In genomic region chr6:108635505-108636226, GRCh38 we compare ENCODE assay signal across 11 cellular contexts.
DNase-seq lines count a peak whose midpoint lies in the region; ATAC-seq, FAIRE-seq and TF ChIP-seq lines count a peak whose summit lies in the region.
"Had no signal": no experiment of that assay in that cellular context is flagged by ENCODE, and none has a peak within 500 bp of the region (broad histone marks: within the 10 kb centered on the region; RNA-seq: fewer than 3 reads in every experiment).

No MANE protein-coding gene starts in this region.

- TF ChIP-seq RAD21 in HepG2 (CRISPR knock-in tag; IDR thresholded peaks at IDR 0.05): no peak

- H3K9ac ChIP-seq in HepG2 (ENCODE audit: insufficient read depth, low read depth, low read length): no peak overlapping the region
- H3K9ac ChIP-seq: BLaER1 had no signal

- no peaks in the 10 kb centered on the region for H3K36me3 Mint-ChIP-seq in activated B cell treated with CpG ODN at 0.5 μM for 24 hours (ENCODE audit: low read depth)

- POLR2A ChIA-PET in HepG2 (lab: Yijun Ruan, JAX): no interaction called here
- POLR2A ChIA-PET in activated B cell treated with CpG ODN at 0.5 μM for 24 hours (lab: Charles Lee): no interaction called here

- peaks cover 28% of the 10 kb centered on the region for H3K4me1 Mint-ChIP-seq in activated B cell treated with CpG ODN at 0.5 μM for 24 hours

- H3K27me3 ChIP-seq in right lobe of liver (no peaks in the 10 kb centered on the region), HepG2 (ENCODE audit: control insufficient read depth in 1 of 2, insufficient read depth in 2 of 2, low read length in 2 of 2) (no peaks in the 10 kb centered on the region), upper lobe of right lung (no peaks in the 10 kb centered on the region)
- H3K27me3 ChIP-seq: BLaER1 had no signal

- no peak for TF ChIP-seq CTCF in right lobe of liver (IDR thresholded peaks at IDR 0.05)
- no peak for TF ChIP-seq CTCF in HepG2 (CRISPR knock-in tag; IDR thresholded peaks at IDR 0.05)
- TF ChIP-seq CTCF in activated B cell treated with CpG ODN at 0.5 μM for 24 hours (IDR thresholded peaks at IDR 0.05): no peak
- TF ChIP-seq CTCF in upper lobe of right lung (IDR thresholded peaks at IDR 0.05): no peak

- intact Hi-C loops in right lobe of liver (cut with DNase I): no loop called here
- intact Hi-C loops in HepG2 (cut with micrococcal nuclease; ENCODE audit: unreplicated experiment): no loop called here
- intact Hi-C loops in activated B cell treated with CpG ODN at 0.5 μM for 24 hours (cut with micrococcal nuclease): no loop called here
- intact Hi-C loops in upper lobe of right lung (cut with DNase I): no loop called here

- in situ Hi-C loops in HepG2 (cut with HindIII; ENCODE audit: extremely low pct_ligation_motif_present, low pct_unique_long_range_greater_than_20kb): no loop called here

- H3K27me3 Mint-ChIP-seq in activated B cell treated with CpG ODN at 0.5 μM for 24 hours: no peaks in the 10 kb centered on the region
- H3K27me3 Mint-ChIP-seq: activated naive CD8-positive, alpha-beta T cell had no signal

- no peaks in the 10 kb centered on the region for H3K36me3 ChIP-seq in right lobe of liver
- H3K36me3 ChIP-seq in HepG2 (replicated peaks in 1 of 2; ENCODE audit: control insufficient read depth in 1 of 2, insufficient read depth in 2 of 2, low read length in 2 of 2): 0 out of 5 replicates have a peak, but pooled peaks cover 0 to 2% of the 10 kb centered on the region in 2 experiments
- no peaks in the 10 kb centered on the region for H3K36me3 ChIP-seq in upper lobe of right lung
- H3K36me3 ChIP-seq: BLaER1 had no signal

- no peak overlapping the region for H3K4me2 ChIP-seq in HepG2 (ENCODE audit: low read depth, low read length)
- H3K4me2 ChIP-seq: BLaER1 had no signal

- peaks cover 58% of the 10 kb centered on the region for H4K20me1 ChIP-seq in HepG2 (ENCODE audit: insufficient read depth, low read length)

- H3K9me3 Mint-ChIP-seq in activated B cell treated with CpG ODN at 0.5 μM for 24 hours: no peaks in the 10 kb centered on the region

- BruUV-seq in HepG2 (replicated peaks; lab: Mats Ljungman, UMichigan): no TSS peak

- peak; percentile 16 to 54 (median 45) for ATAC-seq in right lobe of liver
- no peak for ATAC-seq in HepG2
- peak; percentile 64 for ATAC-seq in activated B cell treated with CpG ODN at 0.5 μM for 24 hours (ENCODE audit: low read depth)
- ATAC-seq in upper lobe of right lung: peak; percentile 93

- CTCF ChIA-PET in HepG2 (lab: Yijun Ruan, JAX; ENCODE audit: low intra/inter-chr PET ratio, low total read pairs): no interaction called here
- CTCF ChIA-PET in activated B cell treated with CpG ODN at 0.5 μM for 24 hours (lab: Charles Lee): no interaction called here

- no peak overlapping the region for H2AFZ ChIP-seq in HepG2 (ENCODE audit: low read length)

- DNase-seq in right lobe of liver (no peak), HepG2 (ENCODE audit: low spot score) (no peak), activated B cell treated with CpG ODN at 0.5 μM for 24 hours (no peak), iris pigment epithelial cell (ENCODE audit: low read depth) (peak; percentile 49), upper lobe of right lung (peak; percentile 77), NCI-H187 (lab: John Stamatoyannopoulos, UW) (no peak), NCI-H345 (lab: John Stamatoyannopoulos, UW) (no peak), retina (no peak)

- H3K4me3 ChIP-seq in right lobe of liver: no peak overlapping the region
- no peak overlapping the region for H3K4me3 ChIP-seq in HepG2 (replicated peaks in 1 of 3; ENCODE audit: insufficient read depth in 1 of 3, low read depth in 2 of 3, low read length in 3 of 3)
- H3K4me3 ChIP-seq in upper lobe of right lung: no peak overlapping the region
- H3K4me3 ChIP-seq: BLaER1 had no signal

- TF ChIP-seq EP300 in HepG2 (IDR thresholded peaks at IDR 0.05; ENCODE audit: low read depth in 2 of 2, low read length in 2 of 2) (no peak), HepG2 (CRISPR knock-in tag; IDR thresholded peaks at IDR 0.05; ENCODE audit: borderline replicate concordance) (no peak)

- no peak overlapping the region for H3K4me3 Mint-ChIP-seq in activated B cell treated with CpG ODN at 0.5 μM for 24 hours
- H3K4me3 Mint-ChIP-seq: activated naive CD8-positive, alpha-beta T cell had no signal

- H3K27ac Mint-ChIP-seq in activated B cell treated with CpG ODN at 0.5 μM for 24 hours: no peak overlapping the region
- H3K27ac Mint-ChIP-seq: activated naive CD8-positive, alpha-beta T cell had no signal

- TF ChIP-seq POLR2A in right lobe of liver (IDR thresholded peaks at IDR 0.05) (no peak), HepG2 (IDR thresholded peaks at IDR 0.05; ENCODE audit: insufficient read depth in 1 of 2, low read depth in 2 of 2, low read length in 2 of 2) (no peak)

- no peak overlapping the region for H3K27ac ChIP-seq in right lobe of liver
- H3K27ac ChIP-seq in HepG2 (ENCODE audit: extremely low read length, insufficient read depth, low read length): no peak overlapping the region
- H3K27ac ChIP-seq in upper lobe of right lung: peak overlapping the region; percentile 26
- H3K27ac ChIP-seq: BLaER1, epithelial cell of prostate had no signal

- H3K4me1 ChIP-seq in right lobe of liver: peaks cover 0 to 27% (median 11%) of the 10 kb centered on the region in 4 donors
- peaks cover 21% of the 10 kb centered on the region for H3K4me1 ChIP-seq in HepG2 (ENCODE audit: insufficient read depth, low read length)
- H3K4me1 ChIP-seq in upper lobe of right lung: peaks cover 54% of the 10 kb centered on the region
- H3K4me1 ChIP-seq: BLaER1 had no signal

- no peak for FAIRE-seq in HepG2 (lab: Jason Lieb, UNC)

- H3K79me2 ChIP-seq in HepG2 (ENCODE audit: insufficient read depth, low read length): peaks cover 70% of the 10 kb centered on the region

- WGBS in right lobe of liver (ENCODE audit: insufficient coverage, low coverage, low lambda C conversion rate, missing lambda C conversion rate): 47% methylated on average over 6 of the region's 6 CpGs
- 89% methylated on average over 6 of the region's 6 CpGs for WGBS in HepG2 (ENCODE audit: low lambda C conversion rate)

- H3K9me3 ChIP-seq in right lobe of liver: no peaks in the 10 kb centered on the region
- H3K9me3 ChIP-seq in HepG2 (ENCODE audit: low read length): no peaks in the 10 kb centered on the region
- H3K9me3 ChIP-seq in upper lobe of right lung: no peaks in the 10 kb centered on the region
- H3K9me3 ChIP-seq: BLaER1 had no signal

TF ChIP-seq in HepG2, 621 proteins besides CTCF, POLR2A, EP300 and RAD21:
- TF ChIP-seq MYNN (CRISPR knock-in tag; IDR thresholded peaks at IDR 0.05; ENCODE audit: low read depth) (no peak), ZNF3 (CRISPR knock-in tag; IDR thresholded peaks at IDR 0.05) (no peak), POLR2AphosphoS5 (IDR thresholded peaks at IDR 0.05; ENCODE audit: low read depth, low read length) (no peak), ZKSCAN5 (CRISPR knock-in tag; IDR thresholded peaks at IDR 0.05) (no peak), ARNT2 (CRISPR knock-in tag; IDR thresholded peaks at IDR 0.05; ENCODE audit: low read depth) (no peak), ZBTB49 (CRISPR knock-in tag; IDR thresholded peaks at IDR 0.05; ENCODE audit: borderline replicate concordance) (no peak), ZNF317 (CRISPR knock-in tag; IDR thresholded peaks at IDR 0.05) (no peak), AHR (CRISPR knock-in tag; IDR thresholded peaks at IDR 0.05) (no peak), ZMYM3 (CRISPR knock-in tag; IDR thresholded peaks at IDR 0.05) (no peak)
- TF ChIP-seq, protein P1, sequence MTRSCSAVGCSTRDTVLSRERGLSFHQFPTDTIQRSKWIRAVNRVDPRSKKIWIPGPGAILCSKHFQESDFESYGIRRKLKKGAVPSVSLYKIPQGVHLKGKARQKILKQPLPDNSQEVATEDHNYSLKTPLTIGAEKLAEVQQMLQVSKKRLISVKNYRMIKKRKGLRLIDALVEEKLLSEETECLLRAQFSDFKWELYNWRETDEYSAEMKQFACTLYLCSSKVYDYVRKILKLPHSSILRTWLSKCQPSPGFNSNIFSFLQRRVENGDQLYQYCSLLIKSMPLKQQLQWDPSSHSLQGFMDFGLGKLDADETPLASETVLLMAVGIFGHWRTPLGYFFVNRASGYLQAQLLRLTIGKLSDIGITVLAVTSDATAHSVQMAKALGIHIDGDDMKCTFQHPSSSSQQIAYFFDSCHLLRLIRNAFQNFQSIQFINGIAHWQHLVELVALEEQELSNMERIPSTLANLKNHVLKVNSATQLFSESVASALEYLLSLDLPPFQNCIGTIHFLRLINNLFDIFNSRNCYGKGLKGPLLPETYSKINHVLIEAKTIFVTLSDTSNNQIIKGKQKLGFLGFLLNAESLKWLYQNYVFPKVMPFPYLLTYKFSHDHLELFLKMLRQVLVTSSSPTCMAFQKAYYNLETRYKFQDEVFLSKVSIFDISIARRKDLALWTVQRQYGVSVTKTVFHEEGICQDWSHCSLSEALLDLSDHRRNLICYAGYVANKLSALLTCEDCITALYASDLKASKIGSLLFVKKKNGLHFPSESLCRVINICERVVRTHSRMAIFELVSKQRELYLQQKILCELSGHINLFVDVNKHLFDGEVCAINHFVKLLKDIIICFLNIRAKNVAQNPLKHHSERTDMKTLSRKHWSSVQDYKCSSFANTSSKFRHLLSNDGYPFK (CRISPR knock-in tag; IDR thresholded peaks at IDR 0.05; ENCODE audit: borderline replicate concordance): no peak

Comparison
In these comparisons a context has a peak if more than half of its experiments do, and no peak if none do; other contexts are left out.
1. DNase-seq: peak in iris pigment epithelial cell (single experiment) and upper lobe of right lung (single experiment); none in right lobe of liver (0 of 3), HepG2 (single experiment), activated B cell treated with CpG ODN at 0.5 μM for 24 hours (single experiment), NCI-H187 (0 of 2), NCI-H345 (single experiment) and retina (single experiment).